Comparison of ENCODE assay signal across 1 cellular context in genomic region chr10:88582806-88583583, GRCh38.
TF ChIP-seq lines count a peak whose summit lies in the region.

RNLS (minus strand) TSS chr10:88583318.

TF ChIP-seq in WTC11, 78 proteins besides CTCF, POLR2A, EP300 and RAD21 (continued from another document and continues in another):
- TF ChIP-seq ATF2 (CRISPR knock-in tag; IDR thresholded peaks at IDR 0.05; ENCODE audit: borderline replicate concordance, low read depth) (no peak), ATF1 (CRISPR knock-in tag; IDR thresholded peaks at IDR 0.05) (0 out of 2 replicates have a peak, but pooled peaks have one; percentile 17), TP53 (CRISPR knock-in tag; IDR thresholded peaks at IDR 0.05) (no peak), NFATC4 (CRISPR knock-in tag; IDR thresholded peaks at IDR 0.05) (no peak), ZNF121 (CRISPR knock-in tag; IDR thresholded peaks at IDR 0.05) (peak; percentile 74), ZNF532 (CRISPR knock-in tag; IDR thresholded peaks at IDR 0.05; ENCODE audit: borderline replicate concordance) (no peak), GTF2I (CRISPR knock-in tag; conservative IDR thresholded peaks at IDR 0.05) (no peak), CBFB (CRISPR knock-in tag; IDR thresholded peaks at IDR 0.05; ENCODE audit: low read depth) (no peak), NR3C1 (CRISPR knock-in tag; conservative IDR thresholded peaks at IDR 0.05; ENCODE audit: low read depth) (peak; percentile 46; the same call in 1 of the 2 replicates), E2F1 (CRISPR knock-in tag; IDR thresholded peaks at IDR 0.05) (no peak), RELA (CRISPR knock-in tag; IDR thresholded peaks at IDR 0.05; ENCODE audit: borderline replicate concordance) (no peak), PREB (CRISPR knock-in tag; IDR thresholded peaks at IDR 0.05; ENCODE audit: borderline replicate concordance) (no peak), TEAD1 (CRISPR knock-in tag; IDR thresholded peaks at IDR 0.05) (peak; percentile 69; the same call in 1 of the 2 replicates), ZMAT4 (CRISPR knock-in tag; IDR thresholded peaks at IDR 0.05) (no peak), STAT6 (CRISPR knock-in tag; conservative IDR thresholded peaks at IDR 0.05; ENCODE audit: low read depth) (no peak), TCF7 (CRISPR knock-in tag; IDR thresholded peaks at IDR 0.05; ENCODE audit: low read depth) (no peak), MAX (CRISPR knock-in tag; IDR thresholded peaks at IDR 0.05) (peak; percentile 81), ETV6 (CRISPR knock-in tag; IDR thresholded peaks at IDR 0.05) (0 out of 2 replicates have a peak, but pooled peaks have one; percentile 51), NR1H2 (CRISPR knock-in tag; IDR thresholded peaks at IDR 0.05) (no peak), E2F4 (CRISPR knock-in tag; IDR thresholded peaks at IDR 0.05; ENCODE audit: borderline replicate concordance, low read depth) (no peak), RORB (CRISPR knock-in tag; IDR thresholded peaks at IDR 0.05) (no peak), NFYB (CRISPR knock-in tag; conservative IDR thresholded peaks at IDR 0.05; ENCODE audit: low read depth) (no peak), MLX (CRISPR knock-in tag; IDR thresholded peaks at IDR 0.05) (no peak), MYBL2 (CRISPR knock-in tag; IDR thresholded peaks at IDR 0.05) (peak; percentile 85; the same call in 1 of the 2 replicates), SMAD4 (CRISPR knock-in tag; IDR thresholded peaks at IDR 0.05) (no peak), E2F5 (CRISPR knock-in tag; IDR thresholded peaks at IDR 0.05) (no peak), FOXP4 (CRISPR knock-in tag; IDR thresholded peaks at IDR 0.05) (no peak; the same call in 1 of the 2 replicates), ESRRA (CRISPR knock-in tag; IDR thresholded peaks at IDR 0.05; ENCODE audit: borderline replicate concordance) (no peak), ZNF671 (CRISPR knock-in tag; IDR thresholded peaks at IDR 0.05) (no peak), SP1 (CRISPR knock-in tag; conservative IDR thresholded peaks at IDR 0.05) (no peak), USF2 (CRISPR knock-in tag; IDR thresholded peaks at IDR 0.05) (peak; percentile 94), NR2C2 (CRISPR knock-in tag; IDR thresholded peaks at IDR 0.05) (no peak), ZSCAN18 (CRISPR knock-in tag; IDR thresholded peaks at IDR 0.05) (no peak), GABPB1 (CRISPR knock-in tag; IDR thresholded peaks at IDR 0.05) (no peak), FOXK1 (CRISPR knock-in tag; IDR thresholded peaks at IDR 0.05) (no peak), ZNF138 (CRISPR knock-in tag; conservative IDR thresholded peaks at IDR 0.05) (peak; percentile 67; the same call in 1 of the 2 replicates), FOXJ3 (CRISPR knock-in tag; IDR thresholded peaks at IDR 0.05; ENCODE audit: borderline replicate concordance) (no peak), ZNF423 (CRISPR knock-in tag; IDR thresholded peaks at IDR 0.05) (no peak), IRF2 (CRISPR knock-in tag; IDR thresholded peaks at IDR 0.05; ENCODE audit: borderline replicate concordance, low read depth) (no peak), ZNF416 (CRISPR knock-in tag; IDR thresholded peaks at IDR 0.05) (no peak)
